In genomic region chr13:113902956-113903355, GRCh38 we compare ENCODE assay signal across 19 cellular contexts. TPM values are rescaled to one million over a fixed set of nuclear protein-coding genes. Genes with fewer than 3 reads are reported as not detected.
DNase-seq lines count a peak whose midpoint lies in the region; ATAC-seq and TF ChIP-seq lines count a peak whose summit lies in the region.
"Had no signal": no experiment of that assay in that cellular context is flagged by ENCODE, and none has a peak within 500 bp of the region (broad histone marks: within the 10 kb centered on the region; RNA-seq: fewer than 3 reads in every experiment).

No MANE protein-coding gene starts in this region.

- no peaks in the 10 kb centered on the region for H3K9me3 Mint-ChIP-seq in glutamatergic neuron (ENCODE audit: unreplicated experiment)
- H3K9me3 Mint-ChIP-seq: activated CD4-positive, alpha-beta T cell treated with anti-CD3 and anti-CD28 coated beads, Interleukin-2, amount 10 ng/mL, durations not matched to agents 7 days and 5 days; neural crest cell; T-cell had no signal

- no peak overlapping the region for H3K4me3 ChIP-seq in AG04450 (ENCODE audit: low read depth, low read length)
- no peak overlapping the region for H3K4me3 ChIP-seq in RWPE2 (ENCODE audit: severe bottlenecking)
- H3K4me3 ChIP-seq: cardiac muscle cell had no signal

- peaks cover 9% of the 10 kb centered on the region for H3K4me1 Mint-ChIP-seq in glutamatergic neuron (ENCODE audit: low read depth, unreplicated experiment)
- H3K4me1 Mint-ChIP-seq: activated CD4-positive, alpha-beta T cell treated with anti-CD3 and anti-CD28 coated beads, Interleukin-2, amount 10 ng/mL, durations not matched to agents 7 days and 5 days; CD14-positive monocyte; neural crest cell had no signal

- H3K9me3 ChIP-seq in AG04450 (ENCODE audit: control insufficient read depth, insufficient read depth, low read length) (peaks cover 8% of the 10 kb centered on the region), RWPE2 (ENCODE audit: severe bottlenecking) (no peaks in the 10 kb centered on the region)

- H3K27ac ChIP-seq in AG04450 (ENCODE audit: low read depth, low read length) = peak overlapping the region; percentile 52
- peak overlapping the region; percentile 97 for H3K27ac ChIP-seq in RWPE2 (ENCODE audit: poor library complexity, severe bottlenecking)
- H3K27ac ChIP-seq: cardiac muscle cell had no signal

- H3K27ac Mint-ChIP-seq in glutamatergic neuron (ENCODE audit: unreplicated experiment) = no peak overlapping the region
- H3K27ac Mint-ChIP-seq: activated CD4-positive, alpha-beta T cell treated with anti-CD3 and anti-CD28 coated beads, Interleukin-2, amount 10 ng/mL, durations not matched to agents 7 days and 5 days; T-cell had no signal

- ATAC-seq in RWPE2 (ENCODE audit: low read depth) = no peak
- no peak for ATAC-seq in left ventricle myocardium superior
- ATAC-seq in HG02759 (IDR thresholded peaks at IDR 0.05; ENCODE audit: unreplicated experiment) = no peak
- ATAC-seq in left lobe of liver = no peak
- ATAC-seq: T-cell had no signal

- H3K27me3 ChIP-seq in AG04450 (ENCODE audit: control insufficient read depth, insufficient read depth, low read length) = no peaks in the 10 kb centered on the region
- H3K27me3 ChIP-seq in RWPE2 (ENCODE audit: insufficient read depth, poor library complexity, severe bottlenecking) = no peaks in the 10 kb centered on the region
- H3K27me3 ChIP-seq: cardiac muscle cell had no signal

- H3K36me3 ChIP-seq in RWPE2 (ENCODE audit: low read depth) = no peaks in the 10 kb centered on the region
- H3K36me3 ChIP-seq: cardiac muscle cell had no signal

- no peak overlapping the region for H3K4me3 Mint-ChIP-seq in glutamatergic neuron (ENCODE audit: unreplicated experiment)
- H3K4me3 Mint-ChIP-seq: activated CD4-positive, alpha-beta T cell treated with anti-CD3 and anti-CD28 coated beads, Interleukin-2, amount 10 ng/mL, durations not matched to agents 7 days and 5 days; CD14-positive monocyte; neural crest cell; T-cell had no signal

- H3K27me3 Mint-ChIP-seq in glutamatergic neuron (ENCODE audit: unreplicated experiment) = no peaks in the 10 kb centered on the region

- peaks cover 15% of the 10 kb centered on the region for H3K4me1 ChIP-seq in RWPE2 (ENCODE audit: insufficient read depth, poor library complexity, severe bottlenecking)

- POLR2A ChIA-PET in AG04450 (lab: Yijun Ruan, JAX) = no interaction called here

- intact Hi-C loops in left ventricle myocardium superior (cut with micrococcal nuclease) = no loop called here
- intact Hi-C loops in posterior vena cava (cut with DNase I) = loop anchor here in 1 of 2 donors (5.0 kb wide), 1 partner anchor 86 kb away; no protein-coding TSS in a partner anchor

- no peak for TF ChIP-seq CTCF in AG04450 (IDR thresholded peaks at IDR 0.05; ENCODE audit: low read depth, low read length)
- no peak for TF ChIP-seq CTCF in RWPE2 (IDR thresholded peaks at IDR 0.05; ENCODE audit: poor library complexity, severe bottlenecking)
- TF ChIP-seq CTCF in GM13976 (IDR thresholded peaks at IDR 0.05; ENCODE audit: borderline replicate concordance, control extremely low read depth, extremely low read depth, insufficient read depth, missing control alignments) = no peak
- no peak for TF ChIP-seq CTCF in glutamatergic neuron (IDR thresholded peaks at IDR 0.05; ENCODE audit: partially characterized antibody, unreplicated experiment)

- DNase-seq in AG04450 (ENCODE audit: low read depth, low spot score) = no peak
- no peak for DNase-seq in RWPE2 (ENCODE audit: low spot score)
- peak; percentile 27 for DNase-seq in left ventricle myocardium superior
- DNase-seq in posterior vena cava (ENCODE audit: low spot score) = peak; percentile 51
- no peak for DNase-seq in GM13976 (ENCODE audit: low spot score)
- DNase-seq in left lobe of liver (ENCODE audit: low spot score) = no peak
- no peak for DNase-seq in glutamatergic neuron
- DNase-seq: activated CD4-positive, alpha-beta T cell treated with anti-CD3 and anti-CD28 coated beads, Interleukin-2, amount 10 ng/mL, durations not matched to agents 7 days and 5 days; activated naive CD4-positive, alpha-beta T cell; erythroblast; NCI-H146; NCI-H2171; NCI-H774; SHP77 had no signal

- CTCF ChIA-PET in AG04450 (lab: Charles Lee) = no interaction called here

- H3K36me3 Mint-ChIP-seq in glutamatergic neuron (ENCODE audit: unreplicated experiment) = no peaks in the 10 kb centered on the region
- H3K36me3 Mint-ChIP-seq: CD14-positive monocyte, T-cell had no signal

- in situ Hi-C loops in GM13976 (cut with MboI; ENCODE audit: low sequenced_read_pairs, unreplicated experiment) = no loop called here

RNA-seq across cellular contexts. Expression of gene GAS6, which starts 39.1 kb away (rescaled TPM):
- polyA plus RNA-seq in AG04450 (2011; rRNA removed) = 356 and 455 TPM in 2 replicates
- 131 and 182 TPM in 2 replicates for polyA minus RNA-seq in AG04450 (2011; rRNA and poly(A)+ RNA removed)
- total RNA-seq in left ventricle myocardium superior = 210 TPM
- total RNA-seq in posterior vena cava = 100 to 1,000 TPM; 201 to 215 TPM
- total RNA-seq in left lobe of liver = 36.5 TPM
- 47.6 TPM for total RNA-seq in glutamatergic neuron (ENCODE audit: unreplicated experiment)

Comparison
In these comparisons a context has a peak if more than half of its experiments do, and no peak if none do; other contexts are left out.
1. DNase-seq: peak in left ventricle myocardium superior (single experiment) and posterior vena cava (single experiment); none in AG04450 (single experiment), RWPE2 (single experiment), GM13976 (single experiment), left lobe of liver (single experiment) and glutamatergic neuron (single experiment).